8 cellular contexts compared by ENCODE assay signal in the genomic region with DNA sequence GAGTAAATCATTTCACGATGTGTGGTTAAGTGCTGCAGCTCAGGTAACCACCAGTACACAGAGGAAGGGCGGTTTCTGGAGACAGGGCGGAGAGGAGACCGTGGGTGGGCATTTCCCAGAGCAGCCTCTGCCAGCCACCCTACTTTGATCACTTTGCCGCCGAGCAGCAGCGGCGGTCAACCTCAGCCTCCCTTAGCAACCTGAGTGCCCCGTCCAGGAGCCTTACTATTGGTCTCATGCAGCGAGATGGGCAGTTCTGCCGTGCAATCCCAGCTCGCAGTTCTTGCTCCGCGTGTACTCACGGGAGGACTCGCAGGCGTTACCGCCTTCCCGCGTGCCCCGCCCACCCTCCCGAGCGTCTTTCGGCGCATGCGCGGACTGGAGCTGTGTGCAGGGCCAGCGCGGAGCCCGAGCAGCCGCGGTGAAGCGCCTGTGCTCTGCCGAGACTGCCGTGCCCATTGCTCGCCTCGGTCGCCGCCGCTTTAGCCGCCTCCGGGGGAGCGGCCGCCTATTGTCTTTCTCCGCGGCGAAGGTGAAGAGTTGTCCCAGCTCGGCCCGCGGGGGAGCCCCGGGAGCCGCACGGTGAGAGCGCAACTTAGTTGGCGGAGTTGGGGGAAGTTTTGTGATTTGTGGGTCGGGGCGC.
DNase-seq lines count a peak whose midpoint lies in the region; ATAC-seq lines count a peak whose summit lies in the region.

A gene with protein sequence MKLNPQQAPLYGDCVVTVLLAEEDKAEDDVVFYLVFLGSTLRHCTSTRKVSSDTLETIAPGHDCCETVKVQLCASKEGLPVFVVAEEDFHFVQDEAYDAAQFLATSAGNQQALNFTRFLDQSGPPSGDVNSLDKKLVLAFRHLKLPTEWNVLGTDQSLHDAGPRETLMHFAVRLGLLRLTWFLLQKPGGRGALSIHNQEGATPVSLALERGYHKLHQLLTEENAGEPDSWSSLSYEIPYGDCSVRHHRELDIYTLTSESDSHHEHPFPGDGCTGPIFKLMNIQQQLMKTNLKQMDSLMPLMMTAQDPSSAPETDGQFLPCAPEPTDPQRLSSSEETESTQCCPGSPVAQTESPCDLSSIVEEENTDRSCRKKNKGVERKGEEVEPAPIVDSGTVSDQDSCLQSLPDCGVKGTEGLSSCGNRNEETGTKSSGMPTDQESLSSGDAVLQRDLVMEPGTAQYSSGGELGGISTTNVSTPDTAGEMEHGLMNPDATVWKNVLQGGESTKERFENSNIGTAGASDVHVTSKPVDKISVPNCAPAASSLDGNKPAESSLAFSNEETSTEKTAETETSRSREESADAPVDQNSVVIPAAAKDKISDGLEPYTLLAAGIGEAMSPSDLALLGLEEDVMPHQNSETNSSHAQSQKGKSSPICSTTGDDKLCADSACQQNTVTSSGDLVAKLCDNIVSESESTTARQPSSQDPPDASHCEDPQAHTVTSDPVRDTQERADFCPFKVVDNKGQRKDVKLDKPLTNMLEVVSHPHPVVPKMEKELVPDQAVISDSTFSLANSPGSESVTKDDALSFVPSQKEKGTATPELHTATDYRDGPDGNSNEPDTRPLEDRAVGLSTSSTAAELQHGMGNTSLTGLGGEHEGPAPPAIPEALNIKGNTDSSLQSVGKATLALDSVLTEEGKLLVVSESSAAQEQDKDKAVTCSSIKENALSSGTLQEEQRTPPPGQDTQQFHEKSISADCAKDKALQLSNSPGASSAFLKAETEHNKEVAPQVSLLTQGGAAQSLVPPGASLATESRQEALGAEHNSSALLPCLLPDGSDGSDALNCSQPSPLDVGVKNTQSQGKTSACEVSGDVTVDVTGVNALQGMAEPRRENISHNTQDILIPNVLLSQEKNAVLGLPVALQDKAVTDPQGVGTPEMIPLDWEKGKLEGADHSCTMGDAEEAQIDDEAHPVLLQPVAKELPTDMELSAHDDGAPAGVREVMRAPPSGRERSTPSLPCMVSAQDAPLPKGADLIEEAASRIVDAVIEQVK (N-terminal part only) (plus strand): TSS at position 387 of the 643 bp plus-strand sequence. CDS start 105,118 bp downstream, outside the sequence.

- peaks cover 21 to 36% (median 28%) of the 10 kb centered on the region in 10 experiments for H3K4me1 ChIP-seq in BLaER1 treated with 17β-estradiol and CSF1 and Interleukin-3, amounts not matched to agents 10 nM and 100 nM

- no peaks in the 10 kb centered on the region for H3K36me3 ChIP-seq in BLaER1 treated with 17β-estradiol and CSF1 and Interleukin-3, amounts not matched to agents 10 nM and 100 nM

- H3K27ac ChIP-seq in BLaER1 treated with 17β-estradiol and CSF1 and Interleukin-3, amounts not matched to agents 10 nM and 100 nM, result peak within 1 kb of the TSS; percentile 32 to 83 (median 75); a peak in 21 of 22 replicates

- H3K27me3 ChIP-seq in BLaER1 treated with 17β-estradiol and CSF1 and Interleukin-3, amounts not matched to agents 10 nM and 100 nM, result no peaks in the 10 kb centered on the region

- H3K4me3 ChIP-seq in BLaER1 treated with 17β-estradiol and CSF1 and Interleukin-3, amounts not matched to agents 10 nM and 100 nM, result peak within 1 kb of the TSS; percentile 71 to 95 (median 88)

- H3K9ac ChIP-seq in BLaER1 treated with 17β-estradiol and CSF1 and Interleukin-3, amounts not matched to agents 10 nM and 100 nM, result peak within 1 kb of the TSS; percentile 79 to 88 (median 85)

- peaks cover 11 to 42% (median 35%) of the 10 kb centered on the region in 11 experiments; a peak in 19 of 22 replicates for H4K20me1 ChIP-seq in BLaER1 treated with 17β-estradiol and CSF1 and Interleukin-3, amounts not matched to agents 10 nM and 100 nM

- DNase-seq in NCI-H526 (lab: John Stamatoyannopoulos, UW) (peak; percentile 98), cortex of kidney (lab: John Stamatoyannopoulos, UW) (peak; percentile 56), left kidney (ENCODE audit: low read depth, low spot score) (peak; percentile 99)
- peak; percentile 96 for DNase-seq in activated CD4-positive, alpha-beta T cell treated with anti-CD3 and anti-CD28 coated beads for 48 hours
- DNase-seq in stimulated activated CD4-positive, alpha-beta T cell treated with anti-CD3 and anti-CD28 coated beads, Interleukin-1b, Interleukin-23, amount 100 ng/mL, for 48 hours, result peak; percentile 97

- H3K4me2 ChIP-seq in BLaER1 treated with 17β-estradiol and CSF1 and Interleukin-3, amounts not matched to agents 10 nM and 100 nM, result peak within 1 kb of the TSS; percentile 79 to 94 (median 87)

- ATAC-seq in GM19328 (IDR thresholded peaks at IDR 0.05; ENCODE audit: unreplicated experiment) (peak; percentile 85), HG03469 (IDR thresholded peaks at IDR 0.05; ENCODE audit: unreplicated experiment) (peak; percentile 80)

- H3K9me3 ChIP-seq in BLaER1 treated with 17β-estradiol and CSF1 and Interleukin-3, amounts not matched to agents 10 nM and 100 nM (replicated peaks in 1 of 11), result no peaks in the 10 kb centered on the region

Comparison
In these comparisons a context has a peak if more than half of its experiments do, and no peak if none do; other contexts are left out.
1. Peak in every context shown above with its lines: DNase-seq, ATAC-seq, H3K4me3 ChIP-seq and H3K27ac ChIP-seq.